ENCODE assay signal across 1 cellular context in the genomic region with DNA sequence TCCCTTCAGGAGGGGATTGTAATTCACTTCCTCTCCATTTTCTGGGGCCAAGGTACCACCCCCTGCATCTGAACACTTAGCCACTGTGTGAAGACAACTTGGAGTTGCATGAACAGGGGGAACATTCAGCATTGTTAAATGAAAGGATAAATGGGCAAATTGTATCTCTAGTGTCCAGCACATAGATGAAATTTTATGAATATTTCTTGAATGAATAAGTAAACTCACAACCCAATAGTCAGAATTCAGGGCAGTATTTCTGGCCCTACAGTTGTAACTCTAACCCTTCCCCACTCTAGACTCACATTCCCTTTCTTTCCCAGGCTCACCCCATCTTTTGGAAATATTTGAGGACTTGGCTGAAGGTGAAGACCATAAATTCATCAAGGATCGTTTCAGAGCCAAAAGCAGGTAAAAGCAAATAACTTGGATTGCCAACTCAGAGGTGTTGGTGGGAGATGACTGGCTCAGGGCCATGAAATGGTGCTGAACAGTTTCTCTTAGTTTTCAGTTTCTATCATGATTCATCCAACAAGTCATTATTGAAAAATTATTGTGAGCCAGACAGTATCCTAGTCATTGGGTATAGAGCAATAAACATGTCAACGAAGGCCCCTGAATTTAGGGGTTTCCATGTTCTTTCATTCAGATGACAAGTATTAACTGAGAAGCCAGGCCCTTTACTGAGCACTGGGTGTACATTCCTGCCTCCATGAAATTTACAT.
TF ChIP-seq lines count a peak whose summit lies in the region.

No MANE protein-coding gene starts in this region.

TF ChIP-seq in HepG2, 621 proteins besides CTCF, POLR2A, EP300 and RAD21 (continued from another document):
- TF ChIP-seq, protein P1, sequence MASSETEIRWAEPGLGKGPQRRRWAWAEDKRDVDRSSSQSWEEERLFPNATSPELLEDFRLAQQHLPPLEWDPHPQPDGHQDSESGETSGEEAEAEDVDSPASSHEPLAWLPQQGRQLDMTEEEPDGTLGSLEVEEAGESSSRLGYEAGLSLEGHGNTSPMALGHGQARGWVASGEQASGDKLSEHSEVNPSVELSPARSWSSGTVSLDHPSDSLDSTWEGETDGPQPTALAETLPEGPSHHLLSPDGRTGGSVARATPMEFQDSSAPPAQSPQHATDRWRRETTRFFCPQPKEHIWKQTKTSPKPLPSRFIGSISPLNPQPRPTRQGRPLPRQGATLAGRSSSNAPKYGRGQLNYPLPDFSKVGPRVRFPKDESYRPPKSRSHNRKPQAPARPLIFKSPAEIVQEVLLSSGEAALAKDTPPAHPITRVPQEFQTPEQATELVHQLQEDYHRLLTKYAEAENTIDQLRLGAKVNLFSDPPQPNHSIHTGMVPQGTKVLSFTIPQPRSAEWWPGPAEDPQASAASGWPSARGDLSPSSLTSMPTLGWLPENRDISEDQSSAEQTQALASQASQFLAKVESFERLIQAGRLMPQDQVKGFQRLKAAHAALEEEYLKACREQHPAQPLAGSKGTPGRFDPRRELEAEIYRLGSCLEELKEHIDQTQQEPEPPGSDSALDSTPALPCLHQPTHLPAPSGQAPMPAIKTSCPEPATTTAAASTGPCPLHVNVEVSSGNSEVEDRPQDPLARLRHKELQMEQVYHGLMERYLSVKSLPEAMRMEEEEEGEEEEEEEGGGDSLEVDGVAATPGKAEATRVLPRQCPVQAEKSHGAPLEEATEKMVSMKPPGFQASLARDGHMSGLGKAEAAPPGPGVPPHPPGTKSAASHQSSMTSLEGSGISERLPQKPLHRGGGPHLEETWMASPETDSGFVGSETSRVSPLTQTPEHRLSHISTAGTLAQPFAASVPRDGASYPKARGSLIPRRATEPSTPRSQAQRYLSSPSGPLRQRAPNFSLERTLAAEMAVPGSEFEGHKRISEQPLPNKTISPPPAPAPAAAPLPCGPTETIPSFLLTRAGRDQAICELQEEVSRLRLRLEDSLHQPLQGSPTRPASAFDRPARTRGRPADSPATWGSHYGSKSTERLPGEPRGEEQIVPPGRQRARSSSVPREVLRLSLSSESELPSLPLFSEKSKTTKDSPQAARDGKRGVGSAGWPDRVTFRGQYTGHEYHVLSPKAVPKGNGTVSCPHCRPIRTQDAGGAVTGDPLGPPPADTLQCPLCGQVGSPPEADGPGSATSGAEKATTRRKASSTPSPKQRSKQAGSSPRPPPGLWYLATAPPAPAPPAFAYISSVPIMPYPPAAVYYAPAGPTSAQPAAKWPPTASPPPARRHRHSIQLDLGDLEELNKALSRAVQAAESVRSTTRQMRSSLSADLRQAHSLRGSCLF (CRISPR knock-in tag; IDR thresholded peaks at IDR 0.05; ENCODE audit: borderline replicate concordance), result no peak
- TF ChIP-seq, protein P2, sequence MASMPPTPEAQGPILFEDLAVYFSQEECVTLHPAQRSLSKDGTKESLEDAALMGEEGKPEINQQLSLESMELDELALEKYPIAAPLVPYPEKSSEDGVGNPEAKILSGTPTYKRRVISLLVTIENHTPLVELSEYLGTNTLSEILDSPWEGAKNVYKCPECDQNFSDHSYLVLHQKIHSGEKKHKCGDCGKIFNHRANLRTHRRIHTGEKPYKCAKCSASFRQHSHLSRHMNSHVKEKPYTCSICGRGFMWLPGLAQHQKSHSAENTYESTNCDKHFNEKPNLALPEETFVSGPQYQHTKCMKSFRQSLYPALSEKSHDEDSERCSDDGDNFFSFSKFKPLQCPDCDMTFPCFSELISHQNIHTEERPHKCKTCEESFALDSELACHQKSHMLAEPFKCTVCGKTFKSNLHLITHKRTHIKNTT (CRISPR knock-in tag; IDR thresholded peaks at IDR 0.05), result no peak
- TF ChIP-seq THAP11 (CRISPR knock-in tag; IDR thresholded peaks at IDR 0.05) (no peak), SAP130 (CRISPR knock-in tag; IDR thresholded peaks at IDR 0.05; ENCODE audit: low read depth) (no peak), SCMH1 (CRISPR knock-in tag; IDR thresholded peaks at IDR 0.05; ENCODE audit: borderline replicate concordance) (no peak), SPEN (CRISPR knock-in tag; IDR thresholded peaks at IDR 0.05; ENCODE audit: low read depth) (no peak), PHF8 (CRISPR knock-in tag; IDR thresholded peaks at IDR 0.05) (no peak), ELF4 (CRISPR knock-in tag; IDR thresholded peaks at IDR 0.05; ENCODE audit: borderline replicate concordance) (no peak), MEIS2 (CRISPR knock-in tag; IDR thresholded peaks at IDR 0.05) (no peak), NCOA5 (CRISPR knock-in tag; IDR thresholded peaks at IDR 0.05) (no peak), MAFK (conservative IDR thresholded peaks at IDR 0.05 in 1 of 2, IDR thresholded peaks at IDR 0.05 in 1 of 2; ENCODE audit: low read length in 2 of 2) (no peak), REPIN1 (CRISPR knock-in tag; IDR thresholded peaks at IDR 0.05; ENCODE audit: borderline replicate concordance, low read depth) (no peak), ZNF260 (CRISPR knock-in tag; IDR thresholded peaks at IDR 0.05; ENCODE audit: borderline replicate concordance, low read depth) (no peak), EEA1 (CRISPR knock-in tag; IDR thresholded peaks at IDR 0.05; ENCODE audit: borderline replicate concordance) (no peak)
- TF ChIP-seq, protein P3, sequence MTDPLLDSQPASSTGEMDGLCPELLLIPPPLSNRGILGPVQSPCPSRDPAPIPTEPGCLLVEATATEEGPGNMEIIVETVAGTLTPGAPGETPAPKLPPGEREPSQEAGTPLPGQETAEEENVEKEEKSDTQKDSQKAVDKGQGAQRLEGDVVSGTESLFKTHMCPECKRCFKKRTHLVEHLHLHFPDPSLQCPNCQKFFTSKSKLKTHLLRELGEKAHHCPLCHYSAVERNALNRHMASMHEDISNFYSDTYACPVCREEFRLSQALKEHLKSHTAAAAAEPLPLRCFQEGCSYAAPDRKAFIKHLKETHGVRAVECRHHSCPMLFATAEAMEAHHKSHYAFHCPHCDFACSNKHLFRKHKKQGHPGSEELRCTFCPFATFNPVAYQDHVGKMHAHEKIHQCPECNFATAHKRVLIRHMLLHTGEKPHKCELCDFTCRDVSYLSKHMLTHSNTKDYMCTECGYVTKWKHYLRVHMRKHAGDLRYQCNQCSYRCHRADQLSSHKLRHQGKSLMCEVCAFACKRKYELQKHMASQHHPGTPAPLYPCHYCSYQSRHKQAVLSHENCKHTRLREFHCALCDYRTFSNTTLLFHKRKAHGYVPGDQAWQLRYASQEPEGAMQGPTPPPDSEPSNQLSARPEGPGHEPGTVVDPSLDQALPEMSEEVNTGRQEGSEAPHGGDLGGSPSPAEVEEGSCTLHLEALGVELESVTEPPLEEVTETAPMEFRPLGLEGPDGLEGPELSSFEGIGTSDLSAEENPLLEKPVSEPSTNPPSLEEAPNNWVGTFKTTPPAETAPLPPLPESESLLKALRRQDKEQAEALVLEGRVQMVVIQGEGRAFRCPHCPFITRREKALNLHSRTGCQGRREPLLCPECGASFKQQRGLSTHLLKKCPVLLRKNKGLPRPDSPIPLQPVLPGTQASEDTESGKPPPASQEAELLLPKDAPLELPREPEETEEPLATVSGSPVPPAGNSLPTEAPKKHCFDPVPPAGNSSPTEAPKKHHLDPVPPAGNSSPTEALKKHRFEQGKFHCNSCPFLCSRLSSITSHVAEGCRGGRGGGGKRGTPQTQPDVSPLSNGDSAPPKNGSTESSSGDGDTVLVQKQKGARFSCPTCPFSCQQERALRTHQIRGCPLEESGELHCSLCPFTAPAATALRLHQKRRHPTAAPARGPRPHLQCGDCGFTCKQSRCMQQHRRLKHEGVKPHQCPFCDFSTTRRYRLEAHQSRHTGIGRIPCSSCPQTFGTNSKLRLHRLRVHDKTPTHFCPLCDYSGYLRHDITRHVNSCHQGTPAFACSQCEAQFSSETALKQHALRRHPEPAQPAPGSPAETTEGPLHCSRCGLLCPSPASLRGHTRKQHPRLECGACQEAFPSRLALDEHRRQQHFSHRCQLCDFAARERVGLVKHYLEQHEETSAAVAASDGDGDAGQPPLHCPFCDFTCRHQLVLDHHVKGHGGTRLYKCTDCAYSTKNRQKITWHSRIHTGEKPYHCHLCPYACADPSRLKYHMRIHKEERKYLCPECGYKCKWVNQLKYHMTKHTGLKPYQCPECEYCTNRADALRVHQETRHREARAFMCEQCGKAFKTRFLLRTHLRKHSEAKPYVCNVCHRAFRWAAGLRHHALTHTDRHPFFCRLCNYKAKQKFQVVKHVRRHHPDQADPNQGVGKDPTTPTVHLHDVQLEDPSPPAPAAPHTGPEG (CRISPR knock-in tag; IDR thresholded peaks at IDR 0.05), result no peak
- TF ChIP-seq, protein P4, sequence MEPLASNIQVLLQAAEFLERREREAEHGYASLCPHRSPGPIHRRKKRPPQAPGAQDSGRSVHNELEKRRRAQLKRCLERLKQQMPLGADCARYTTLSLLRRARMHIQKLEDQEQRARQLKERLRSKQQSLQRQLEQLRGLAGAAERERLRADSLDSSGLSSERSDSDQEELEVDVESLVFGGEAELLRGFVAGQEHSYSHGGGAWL (CRISPR knock-in tag; IDR thresholded peaks at IDR 0.05), result no peak
- TF ChIP-seq, protein P5, sequence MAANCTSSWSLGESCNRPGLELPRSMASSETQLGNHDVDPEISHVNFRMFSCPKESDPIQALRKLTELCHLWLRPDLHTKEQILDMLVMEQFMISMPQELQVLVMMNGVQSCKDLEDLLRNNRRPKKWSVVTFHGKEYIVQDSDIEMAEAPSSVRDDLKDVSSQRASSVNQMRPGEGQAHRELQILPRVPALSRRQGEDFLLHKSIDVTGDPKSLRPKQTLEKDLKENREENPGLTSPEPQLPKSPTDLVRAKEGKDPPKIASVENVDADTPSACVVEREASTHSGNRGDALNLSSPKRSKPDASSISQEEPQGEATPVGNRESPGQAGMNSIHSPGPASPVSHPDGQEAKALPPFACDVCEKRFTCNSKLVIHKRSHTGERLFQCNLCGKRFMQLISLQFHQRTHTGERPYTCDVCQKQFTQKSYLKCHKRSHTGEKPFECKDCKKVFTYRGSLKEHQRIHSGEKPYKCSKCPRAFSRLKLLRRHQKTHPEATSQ (CRISPR knock-in tag; IDR thresholded peaks at IDR 0.05; ENCODE audit: borderline replicate concordance), result no peak
- TF ChIP-seq, protein P6, sequence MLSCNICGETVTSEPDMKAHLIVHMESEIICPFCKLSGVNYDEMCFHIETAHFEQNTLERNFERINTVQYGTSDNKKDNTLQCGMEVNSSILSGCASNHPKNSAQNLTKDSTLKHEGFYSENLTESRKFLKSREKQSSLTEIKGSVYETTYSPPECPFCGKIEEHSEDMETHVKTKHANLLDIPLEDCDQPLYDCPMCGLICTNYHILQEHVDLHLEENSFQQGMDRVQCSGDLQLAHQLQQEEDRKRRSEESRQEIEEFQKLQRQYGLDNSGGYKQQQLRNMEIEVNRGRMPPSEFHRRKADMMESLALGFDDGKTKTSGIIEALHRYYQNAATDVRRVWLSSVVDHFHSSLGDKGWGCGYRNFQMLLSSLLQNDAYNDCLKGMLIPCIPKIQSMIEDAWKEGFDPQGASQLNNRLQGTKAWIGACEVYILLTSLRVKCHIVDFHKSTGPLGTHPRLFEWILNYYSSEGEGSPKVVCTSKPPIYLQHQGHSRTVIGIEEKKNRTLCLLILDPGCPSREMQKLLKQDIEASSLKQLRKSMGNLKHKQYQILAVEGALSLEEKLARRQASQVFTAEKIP (CRISPR knock-in tag; IDR thresholded peaks at IDR 0.05; ENCODE audit: borderline replicate concordance), result no peak
